10 cellular contexts compared by ENCODE assay signal in the genomic region with DNA sequence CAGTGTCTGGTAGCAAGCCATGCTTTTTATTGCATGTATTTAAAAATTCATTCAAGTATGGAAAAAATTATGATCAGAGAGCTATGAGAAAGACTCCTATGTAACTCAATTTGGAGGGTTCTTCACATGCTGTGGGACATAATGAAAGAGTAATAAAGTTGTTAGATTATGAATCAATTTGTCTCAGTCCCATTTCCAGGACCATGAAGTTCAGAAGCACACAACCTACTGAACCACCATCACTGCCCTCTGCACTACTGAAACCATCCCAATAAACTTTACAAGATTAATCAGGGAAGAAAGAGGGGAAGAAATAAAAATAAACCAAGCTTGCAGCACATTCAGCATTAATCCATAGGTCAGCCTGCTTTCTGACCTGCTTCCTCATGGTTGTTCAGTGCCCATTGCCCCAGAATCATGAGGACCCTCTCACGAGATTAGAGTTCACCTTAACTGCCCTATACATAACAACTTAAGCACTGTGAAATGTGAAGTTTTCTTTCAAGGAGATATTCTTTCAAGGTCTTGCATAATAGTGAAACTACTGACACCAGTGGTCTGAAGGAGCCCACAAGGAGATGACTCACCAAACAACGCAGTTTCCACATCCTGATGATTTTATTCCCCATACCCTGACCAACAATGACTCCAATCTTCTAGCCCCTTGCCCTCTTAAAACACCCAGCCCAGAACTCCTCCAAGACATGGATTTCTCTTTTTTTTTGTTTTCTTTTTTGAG.
DNase-seq lines count a peak whose midpoint lies in the region; ATAC-seq and TF ChIP-seq lines count a peak whose summit lies in the region.
"Had no signal": no experiment of that assay in that cellular context is flagged by ENCODE, and none has a peak within 500 bp of the region (broad histone marks: within the 10 kb centered on the region; RNA-seq: fewer than 3 reads in every experiment).

No MANE protein-coding gene starts in this region.

- in situ Hi-C loops in GM13976 (cut with MboI; ENCODE audit: low sequenced_read_pairs, unreplicated experiment), result no loop called here

- TF ChIP-seq POLR2A in Peyer's patch (IDR thresholded peaks at IDR 0.05), result no peak

- no peaks in the 10 kb centered on the region for H3K9me3 ChIP-seq in Peyer's patch

- H3K36me3 Mint-ChIP-seq in Calu3 (ENCODE audit: insufficient read depth, unreplicated experiment), result no peaks in the 10 kb centered on the region
- no peaks in the 10 kb centered on the region for H3K36me3 Mint-ChIP-seq in activated CD8-positive, alpha-beta T cell treated with anti-CD3 and anti-CD28 coated beads for 36 hours (ENCODE audit: low read depth)
- no peaks in the 10 kb centered on the region for H3K36me3 Mint-ChIP-seq in stimulated activated memory B cell treated with anti-CD40 and anti-IgM and Interleukin-4, amounts not matched to agents 10 μg/mL and 1 μg/mL and 100 μg/mL, for 72 hours
- H3K36me3 Mint-ChIP-seq: naive B cell had no signal

- H3K27me3 ChIP-seq in Peyer's patch, result no peaks in the 10 kb centered on the region

- no TSS peak for BruUV-seq in Calu3 (replicated peaks; lab: Mats Ljungman, UMichigan)

- peak; percentile 77 for ATAC-seq in activated CD8-positive, alpha-beta T cell treated with anti-CD3 and anti-CD28 coated beads for 36 hours
- ATAC-seq in stimulated activated memory B cell treated with anti-CD40 and anti-IgM and Interleukin-4, amounts not matched to agents 10 μg/mL and 1 μg/mL and 100 μg/mL, for 72 hours, result no peak
- no peak for ATAC-seq in HG03159 (IDR thresholded peaks at IDR 0.05; ENCODE audit: unreplicated experiment)

- no peak overlapping the region for H3K4me3 ChIP-seq in Jurkat, Clone E6-1 (ENCODE audit: low read length)
- no peak overlapping the region for H3K4me3 ChIP-seq in Peyer's patch

- H3K27me3 Mint-ChIP-seq in Calu3 (ENCODE audit: unreplicated experiment), result peaks cover 40% of the 10 kb centered on the region
- peaks cover 6% of the 10 kb centered on the region for H3K27me3 Mint-ChIP-seq in activated CD8-positive, alpha-beta T cell treated with anti-CD3 and anti-CD28 coated beads for 36 hours
- H3K27me3 Mint-ChIP-seq in stimulated activated memory B cell treated with anti-CD40 and anti-IgM and Interleukin-4, amounts not matched to agents 10 μg/mL and 1 μg/mL and 100 μg/mL, for 72 hours, result peaks cover 7% of the 10 kb centered on the region

- H3K4me3 Mint-ChIP-seq in Calu3 (ENCODE audit: low read depth, unreplicated experiment), result no peak overlapping the region
- H3K4me3 Mint-ChIP-seq in activated CD8-positive, alpha-beta T cell treated with anti-CD3 and anti-CD28 coated beads for 36 hours, result no peak overlapping the region
- H3K4me3 Mint-ChIP-seq in stimulated activated memory B cell treated with anti-CD40 and anti-IgM and Interleukin-4, amounts not matched to agents 10 μg/mL and 1 μg/mL and 100 μg/mL, for 72 hours, result no peak overlapping the region
- H3K4me3 Mint-ChIP-seq: naive B cell had no signal

- CTCF ChIA-PET in Calu3 (lab: Charles Lee), result interaction anchor here (0.6 kb wide), 1 partner anchor 538 kb away, joined by 3 read pairs; no protein-coding TSS in a partner anchor
- CTCF ChIA-PET in activated CD8-positive, alpha-beta T cell treated with anti-CD3 and anti-CD28 coated beads for 36 hours (lab: Charles Lee), result no interaction called here

- intact Hi-C loops in Calu3 (cut with micrococcal nuclease; ENCODE audit: unreplicated experiment), result no loop called here
- intact Hi-C loops in activated CD8-positive, alpha-beta T cell treated with anti-CD3 and anti-CD28 coated beads for 36 hours (cut with micrococcal nuclease), result no loop called here

- no peaks in the 10 kb centered on the region for H3K4me1 ChIP-seq in Peyer's patch

- H3K27ac Mint-ChIP-seq in Calu3 (ENCODE audit: unreplicated experiment), result peak overlapping the region; percentile 31
- no peak overlapping the region for H3K27ac Mint-ChIP-seq in activated CD8-positive, alpha-beta T cell treated with anti-CD3 and anti-CD28 coated beads for 36 hours
- no peak overlapping the region for H3K27ac Mint-ChIP-seq in stimulated activated memory B cell treated with anti-CD40 and anti-IgM and Interleukin-4, amounts not matched to agents 10 μg/mL and 1 μg/mL and 100 μg/mL, for 72 hours
- H3K27ac Mint-ChIP-seq: naive B cell had no signal

- H3K36me3 ChIP-seq in Peyer's patch, result no peaks in the 10 kb centered on the region

- POLR2A ChIA-PET in activated CD8-positive, alpha-beta T cell treated with anti-CD3 and anti-CD28 coated beads for 36 hours (lab: Charles Lee), result no interaction called here

- peaks cover 5% of the 10 kb centered on the region for H3K9me3 Mint-ChIP-seq in Calu3 (ENCODE audit: low read depth, unreplicated experiment)
- peaks cover 5% of the 10 kb centered on the region for H3K9me3 Mint-ChIP-seq in activated CD8-positive, alpha-beta T cell treated with anti-CD3 and anti-CD28 coated beads for 36 hours
- peaks cover 4% of the 10 kb centered on the region for H3K9me3 Mint-ChIP-seq in stimulated activated memory B cell treated with anti-CD40 and anti-IgM and Interleukin-4, amounts not matched to agents 10 μg/mL and 1 μg/mL and 100 μg/mL, for 72 hours

- TF ChIP-seq CTCF in Calu3 (IDR thresholded peaks at IDR 0.05; ENCODE audit: unreplicated experiment) (no peak), GM13976 (IDR thresholded peaks at IDR 0.05; ENCODE audit: borderline replicate concordance, control extremely low read depth, extremely low read depth, insufficient read depth, missing control alignments) (no peak), Peyer's patch (IDR thresholded peaks at IDR 0.05) (no peak)
- TF ChIP-seq CTCF in activated CD8-positive, alpha-beta T cell treated with anti-CD3 and anti-CD28 coated beads for 36 hours (IDR thresholded peaks at IDR 0.05), result no peak

- H3K4me1 Mint-ChIP-seq in Calu3 (ENCODE audit: low read depth, unreplicated experiment), result peaks cover 19% of the 10 kb centered on the region
- peaks cover 8% of the 10 kb centered on the region for H3K4me1 Mint-ChIP-seq in activated CD8-positive, alpha-beta T cell treated with anti-CD3 and anti-CD28 coated beads for 36 hours (ENCODE audit: low read depth)
- no peaks in the 10 kb centered on the region for H3K4me1 Mint-ChIP-seq in stimulated activated memory B cell treated with anti-CD40 and anti-IgM and Interleukin-4, amounts not matched to agents 10 μg/mL and 1 μg/mL and 100 μg/mL, for 72 hours
- H3K4me1 Mint-ChIP-seq: naive B cell had no signal

- H3K27ac ChIP-seq in Peyer's patch, result no peak overlapping the region
- H3K27ac ChIP-seq: epithelial cell of prostate had no signal

- DNase-seq in Calu3 (peak; percentile 20), iris pigment epithelial cell (ENCODE audit: low read depth) (peak; percentile 86), GM13976 (ENCODE audit: low spot score) (no peak), Peyer's patch (no peak)
- DNase-seq in Jurkat, Clone E6-1 (ENCODE audit: low read depth, low spot score), result peak; percentile 3
- DNase-seq in activated CD8-positive, alpha-beta T cell treated with anti-CD3 and anti-CD28 coated beads for 36 hours, result peak; percentile 25
- DNase-seq: naive B cell had no signal

Comparison
In these comparisons a context has a peak if more than half of its experiments do, and no peak if none do; other contexts are left out.
1. DNase-seq: peak in Calu3 (single experiment), Jurkat, Clone E6-1 (single experiment), activated CD8-positive, alpha-beta T cell treated with anti-CD3 and anti-CD28 coated beads for 36 hours (single experiment) and iris pigment epithelial cell (single experiment); none in GM13976 (single experiment) and Peyer's patch (0 of 3).